ENCODE assay signal across 1 cellular context in genomic region chr10:95457319-95457886, GRCh38.
A peak's percentile ranks its signal among the peaks of the same experiment; 100 is the strongest.
TF ChIP-seq lines count a peak whose summit lies in the region.

No MANE protein-coding gene starts in this region.

TF ChIP-seq in HepG2, 621 proteins besides CTCF, POLR2A, EP300 and RAD21 (continued from another document and continues in another):
- TF ChIP-seq, protein P1, sequence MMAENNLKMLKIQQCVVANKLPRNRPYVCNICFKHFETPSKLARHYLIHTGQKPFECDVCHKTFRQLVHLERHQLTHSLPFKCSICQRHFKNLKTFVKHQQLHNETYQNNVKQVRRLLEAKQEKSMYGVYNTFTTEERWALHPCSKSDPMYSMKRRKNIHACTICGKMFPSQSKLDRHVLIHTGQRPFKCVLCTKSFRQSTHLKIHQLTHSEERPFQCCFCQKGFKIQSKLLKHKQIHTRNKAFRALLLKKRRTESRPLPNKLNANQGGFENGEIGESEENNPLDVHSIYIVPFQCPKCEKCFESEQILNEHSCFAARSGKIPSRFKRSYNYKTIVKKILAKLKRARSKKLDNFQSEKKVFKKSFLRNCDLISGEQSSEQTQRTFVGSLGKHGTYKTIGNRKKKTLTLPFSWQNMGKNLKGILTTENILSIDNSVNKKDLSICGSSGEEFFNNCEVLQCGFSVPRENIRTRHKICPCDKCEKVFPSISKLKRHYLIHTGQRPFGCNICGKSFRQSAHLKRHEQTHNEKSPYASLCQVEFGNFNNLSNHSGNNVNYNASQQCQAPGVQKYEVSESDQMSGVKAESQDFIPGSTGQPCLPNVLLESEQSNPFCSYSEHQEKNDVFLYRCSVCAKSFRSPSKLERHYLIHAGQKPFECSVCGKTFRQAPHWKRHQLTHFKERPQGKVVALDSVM (CRISPR knock-in tag; IDR thresholded peaks at IDR 0.05), result no peak
- TF ChIP-seq TEAD3 (CRISPR knock-in tag; optimal IDR thresholded peaks at IDR 0.05; ENCODE audit: borderline replicate concordance), result peak; percentile 85
- no peak for TF ChIP-seq EEA1 (CRISPR knock-in tag; IDR thresholded peaks at IDR 0.05; ENCODE audit: borderline replicate concordance)
- TF ChIP-seq AGO2 (optimal IDR thresholded peaks at IDR 0.05; ENCODE audit: low read depth, low read length), result no peak
- TF ChIP-seq ZNF441 (CRISPR knock-in tag; IDR thresholded peaks at IDR 0.05; ENCODE audit: borderline replicate concordance), result peak; percentile 28; the same call in 1 of the 2 replicates
- peak; percentile 92 for TF ChIP-seq RXRB (CRISPR knock-in tag; IDR thresholded peaks at IDR 0.05; ENCODE audit: borderline replicate concordance)
- peak; percentile 65; the same call in 1 of the 2 replicates for TF ChIP-seq BRD4 (CRISPR knock-in tag; IDR thresholded peaks at IDR 0.05)
- TF ChIP-seq, protein P2, sequence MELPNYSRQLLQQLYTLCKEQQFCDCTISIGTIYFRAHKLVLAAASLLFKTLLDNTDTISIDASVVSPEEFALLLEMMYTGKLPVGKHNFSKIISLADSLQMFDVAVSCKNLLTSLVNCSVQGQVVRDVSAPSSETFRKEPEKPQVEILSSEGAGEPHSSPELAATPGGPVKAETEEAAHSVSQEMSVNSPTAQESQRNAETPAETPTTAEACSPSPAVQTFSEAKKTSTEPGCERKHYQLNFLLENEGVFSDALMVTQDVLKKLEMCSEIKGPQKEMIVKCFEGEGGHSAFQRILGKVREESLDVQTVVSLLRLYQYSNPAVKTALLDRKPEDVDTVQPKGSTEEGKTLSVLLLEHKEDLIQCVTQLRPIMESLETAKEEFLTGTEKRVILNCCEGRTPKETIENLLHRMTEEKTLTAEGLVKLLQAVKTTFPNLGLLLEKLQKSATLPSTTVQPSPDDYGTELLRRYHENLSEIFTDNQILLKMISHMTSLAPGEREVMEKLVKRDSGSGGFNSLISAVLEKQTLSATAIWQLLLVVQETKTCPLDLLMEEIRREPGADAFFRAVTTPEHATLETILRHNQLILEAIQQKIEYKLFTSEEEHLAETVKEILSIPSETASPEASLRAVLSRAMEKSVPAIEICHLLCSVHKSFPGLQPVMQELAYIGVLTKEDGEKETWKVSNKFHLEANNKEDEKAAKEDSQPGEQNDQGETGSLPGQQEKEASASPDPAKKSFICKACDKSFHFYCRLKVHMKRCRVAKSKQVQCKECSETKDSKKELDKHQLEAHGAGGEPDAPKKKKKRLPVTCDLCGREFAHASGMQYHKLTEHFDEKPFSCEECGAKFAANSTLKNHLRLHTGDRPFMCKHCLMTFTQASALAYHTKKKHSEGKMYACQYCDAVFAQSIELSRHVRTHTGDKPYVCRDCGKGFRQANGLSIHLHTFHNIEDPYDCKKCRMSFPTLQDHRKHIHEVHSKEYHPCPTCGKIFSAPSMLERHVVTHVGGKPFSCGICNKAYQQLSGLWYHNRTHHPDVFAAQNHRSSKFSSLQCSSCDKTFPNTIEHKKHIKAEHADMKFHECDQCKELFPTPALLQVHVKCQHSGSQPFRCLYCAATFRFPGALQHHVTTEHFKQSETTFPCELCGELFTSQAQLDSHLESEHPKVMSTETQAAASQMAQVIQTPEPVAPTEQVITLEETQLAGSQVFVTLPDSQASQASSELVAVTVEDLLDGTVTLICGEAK (IDR thresholded peaks at IDR 0.05), result no peak
- TF ChIP-seq, protein P2 (CRISPR knock-in tag; IDR thresholded peaks at IDR 0.05), result no peak
- TF ChIP-seq TFDP2 (CRISPR knock-in tag; IDR thresholded peaks at IDR 0.05), result peak; percentile 17; the same call in 1 of the 2 replicates
- TF ChIP-seq, protein P3, sequence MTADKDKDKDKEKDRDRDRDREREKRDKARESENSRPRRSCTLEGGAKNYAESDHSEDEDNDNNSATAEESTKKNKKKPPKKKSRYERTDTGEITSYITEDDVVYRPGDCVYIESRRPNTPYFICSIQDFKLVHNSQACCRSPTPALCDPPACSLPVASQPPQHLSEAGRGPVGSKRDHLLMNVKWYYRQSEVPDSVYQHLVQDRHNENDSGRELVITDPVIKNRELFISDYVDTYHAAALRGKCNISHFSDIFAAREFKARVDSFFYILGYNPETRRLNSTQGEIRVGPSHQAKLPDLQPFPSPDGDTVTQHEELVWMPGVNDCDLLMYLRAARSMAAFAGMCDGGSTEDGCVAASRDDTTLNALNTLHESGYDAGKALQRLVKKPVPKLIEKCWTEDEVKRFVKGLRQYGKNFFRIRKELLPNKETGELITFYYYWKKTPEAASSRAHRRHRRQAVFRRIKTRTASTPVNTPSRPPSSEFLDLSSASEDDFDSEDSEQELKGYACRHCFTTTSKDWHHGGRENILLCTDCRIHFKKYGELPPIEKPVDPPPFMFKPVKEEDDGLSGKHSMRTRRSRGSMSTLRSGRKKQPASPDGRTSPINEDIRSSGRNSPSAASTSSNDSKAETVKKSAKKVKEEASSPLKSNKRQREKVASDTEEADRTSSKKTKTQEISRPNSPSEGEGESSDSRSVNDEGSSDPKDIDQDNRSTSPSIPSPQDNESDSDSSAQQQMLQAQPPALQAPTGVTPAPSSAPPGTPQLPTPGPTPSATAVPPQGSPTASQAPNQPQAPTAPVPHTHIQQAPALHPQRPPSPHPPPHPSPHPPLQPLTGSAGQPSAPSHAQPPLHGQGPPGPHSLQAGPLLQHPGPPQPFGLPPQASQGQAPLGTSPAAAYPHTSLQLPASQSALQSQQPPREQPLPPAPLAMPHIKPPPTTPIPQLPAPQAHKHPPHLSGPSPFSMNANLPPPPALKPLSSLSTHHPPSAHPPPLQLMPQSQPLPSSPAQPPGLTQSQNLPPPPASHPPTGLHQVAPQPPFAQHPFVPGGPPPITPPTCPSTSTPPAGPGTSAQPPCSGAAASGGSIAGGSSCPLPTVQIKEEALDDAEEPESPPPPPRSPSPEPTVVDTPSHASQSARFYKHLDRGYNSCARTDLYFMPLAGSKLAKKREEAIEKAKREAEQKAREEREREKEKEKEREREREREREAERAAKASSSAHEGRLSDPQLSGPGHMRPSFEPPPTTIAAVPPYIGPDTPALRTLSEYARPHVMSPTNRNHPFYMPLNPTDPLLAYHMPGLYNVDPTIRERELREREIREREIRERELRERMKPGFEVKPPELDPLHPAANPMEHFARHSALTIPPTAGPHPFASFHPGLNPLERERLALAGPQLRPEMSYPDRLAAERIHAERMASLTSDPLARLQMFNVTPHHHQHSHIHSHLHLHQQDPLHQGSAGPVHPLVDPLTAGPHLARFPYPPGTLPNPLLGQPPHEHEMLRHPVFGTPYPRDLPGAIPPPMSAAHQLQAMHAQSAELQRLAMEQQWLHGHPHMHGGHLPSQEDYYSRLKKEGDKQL (CRISPR knock-in tag; IDR thresholded peaks at IDR 0.05; ENCODE audit: low read depth), result no peak
- TF ChIP-seq KAT8 (CRISPR knock-in tag; IDR thresholded peaks at IDR 0.05), result peak; percentile 44
- TF ChIP-seq ZFAT (CRISPR knock-in tag; conservative IDR thresholded peaks at IDR 0.05), result no peak
- TF ChIP-seq ZNF503 (CRISPR knock-in tag; IDR thresholded peaks at IDR 0.05), result peak; percentile 43; the same call in 1 of the 2 replicates
- TF ChIP-seq MLX (CRISPR knock-in tag; IDR thresholded peaks at IDR 0.05), result 0 out of 2 replicates have a peak, but pooled peaks have one; percentile 65
- TF ChIP-seq TCF7L2 (IDR thresholded peaks at IDR 0.05; ENCODE audit: low read depth, low read length), result no peak
- 0 out of 2 replicates have a peak, but pooled peaks have one; percentile 7 for TF ChIP-seq KDM3A (CRISPR knock-in tag; IDR thresholded peaks at IDR 0.05; ENCODE audit: low read depth)
- TF ChIP-seq POGZ (CRISPR knock-in tag; IDR thresholded peaks at IDR 0.05), result peak; percentile 27; the same call in 1 of the 2 replicates
- no peak for TF ChIP-seq CHCHD3 (CRISPR knock-in tag; IDR thresholded peaks at IDR 0.05)
- TF ChIP-seq SP5 (CRISPR knock-in tag; IDR thresholded peaks at IDR 0.05; ENCODE audit: borderline replicate concordance, low read depth), result peak; percentile 48; the same call in 1 of the 2 replicates
- 0 out of 2 replicates have a peak, but pooled peaks have one; percentile 61 for TF ChIP-seq ZNF772 (CRISPR knock-in tag; IDR thresholded peaks at IDR 0.05)
- 0 out of 2 replicates have a peak, but pooled peaks have one; percentile 16 for TF ChIP-seq RORA (CRISPR knock-in tag; IDR thresholded peaks at IDR 0.05)
- 0 out of 2 replicates have a peak, but pooled peaks have one; percentile 36 for TF ChIP-seq YEATS4 (CRISPR knock-in tag; IDR thresholded peaks at IDR 0.05; ENCODE audit: borderline replicate concordance)
- TF ChIP-seq, protein P4, sequence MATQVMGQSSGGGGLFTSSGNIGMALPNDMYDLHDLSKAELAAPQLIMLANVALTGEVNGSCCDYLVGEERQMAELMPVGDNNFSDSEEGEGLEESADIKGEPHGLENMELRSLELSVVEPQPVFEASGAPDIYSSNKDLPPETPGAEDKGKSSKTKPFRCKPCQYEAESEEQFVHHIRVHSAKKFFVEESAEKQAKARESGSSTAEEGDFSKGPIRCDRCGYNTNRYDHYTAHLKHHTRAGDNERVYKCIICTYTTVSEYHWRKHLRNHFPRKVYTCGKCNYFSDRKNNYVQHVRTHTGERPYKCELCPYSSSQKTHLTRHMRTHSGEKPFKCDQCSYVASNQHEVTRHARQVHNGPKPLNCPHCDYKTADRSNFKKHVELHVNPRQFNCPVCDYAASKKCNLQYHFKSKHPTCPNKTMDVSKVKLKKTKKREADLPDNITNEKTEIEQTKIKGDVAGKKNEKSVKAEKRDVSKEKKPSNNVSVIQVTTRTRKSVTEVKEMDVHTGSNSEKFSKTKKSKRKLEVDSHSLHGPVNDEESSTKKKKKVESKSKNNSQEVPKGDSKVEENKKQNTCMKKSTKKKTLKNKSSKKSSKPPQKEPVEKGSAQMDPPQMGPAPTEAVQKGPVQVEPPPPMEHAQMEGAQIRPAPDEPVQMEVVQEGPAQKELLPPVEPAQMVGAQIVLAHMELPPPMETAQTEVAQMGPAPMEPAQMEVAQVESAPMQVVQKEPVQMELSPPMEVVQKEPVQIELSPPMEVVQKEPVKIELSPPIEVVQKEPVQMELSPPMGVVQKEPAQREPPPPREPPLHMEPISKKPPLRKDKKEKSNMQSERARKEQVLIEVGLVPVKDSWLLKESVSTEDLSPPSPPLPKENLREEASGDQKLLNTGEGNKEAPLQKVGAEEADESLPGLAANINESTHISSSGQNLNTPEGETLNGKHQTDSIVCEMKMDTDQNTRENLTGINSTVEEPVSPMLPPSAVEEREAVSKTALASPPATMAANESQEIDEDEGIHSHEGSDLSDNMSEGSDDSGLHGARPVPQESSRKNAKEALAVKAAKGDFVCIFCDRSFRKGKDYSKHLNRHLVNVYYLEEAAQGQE (IDR thresholded peaks at IDR 0.05; ENCODE audit: borderline replicate concordance in 1 of 2, low read depth in 1 of 2, low read length in 2 of 2), result 0 out of 4 replicates have a peak, but pooled peaks of 1 of the 2 experiments have one; percentile 19
- TF ChIP-seq ZNF337 (CRISPR knock-in tag; IDR thresholded peaks at IDR 0.05; ENCODE audit: borderline replicate concordance, low read depth), result no peak
- peak; percentile 26; the same call in 1 of the 2 replicates for TF ChIP-seq MIER3 (CRISPR knock-in tag; IDR thresholded peaks at IDR 0.05; ENCODE audit: borderline replicate concordance)
- TF ChIP-seq FOXA1 (IDR thresholded peaks at IDR 0.05), result peak; percentile 64
- TF ChIP-seq FOXA1 (CRISPR knock-in tag; IDR thresholded peaks at IDR 0.05), result peak; percentile 50; the same call in 1 of the 2 replicates
